10 cellular contexts compared by ENCODE assay signal in the genomic region with DNA sequence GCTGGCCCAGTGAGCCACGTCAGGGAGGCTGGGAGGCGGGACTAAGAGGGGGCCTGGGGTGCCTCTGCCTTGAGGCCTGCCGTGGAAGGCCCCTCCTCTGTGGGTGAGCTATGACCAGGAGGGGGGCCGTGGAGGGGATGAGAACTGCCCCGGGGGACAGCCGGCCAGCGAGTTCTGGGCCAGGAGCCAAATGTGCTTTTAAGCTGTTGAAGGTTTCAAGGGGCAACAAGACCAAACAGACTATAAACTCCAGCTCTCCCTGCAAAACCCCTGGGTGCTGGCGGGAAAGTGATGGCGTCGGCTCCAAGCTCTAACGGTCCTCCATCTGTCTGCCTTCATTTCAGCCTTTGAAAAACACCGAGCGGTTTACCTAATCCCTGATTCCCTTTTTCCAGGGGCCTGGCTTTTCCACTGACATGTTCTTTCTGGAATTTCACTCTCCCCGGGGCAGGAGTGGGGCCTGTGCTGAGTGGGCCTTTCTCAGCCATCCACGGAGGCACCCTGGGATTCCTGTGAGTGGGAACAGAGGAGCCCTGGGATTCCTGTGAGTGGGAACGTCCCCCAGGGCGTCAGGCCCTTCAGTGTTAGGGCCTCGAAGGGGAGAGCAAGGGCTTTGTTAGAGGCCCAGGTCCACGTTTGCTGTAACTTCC.
DNase-seq lines count a peak whose midpoint lies in the region; ATAC-seq, FAIRE-seq and TF ChIP-seq lines count a peak whose summit lies in the region.
"Had no signal": no experiment of that assay in that cellular context is flagged by ENCODE, and none has a peak within 500 bp of the region (broad histone marks: within the 10 kb centered on the region; RNA-seq: fewer than 3 reads in every experiment).

No MANE protein-coding gene starts in this region.

- DNase-seq in AG09309 (ENCODE audit: low read depth) = peak; percentile 21
- peak; percentile 11 for DNase-seq in NCI-H2107 treated with DMSO at 0.1 percent for 48 hours (lab: John Stamatoyannopoulos, UW; ENCODE audit: unreplicated experiment)
- no peak for DNase-seq in NOMO-1 (lab: John Stamatoyannopoulos, UW; ENCODE audit: unreplicated experiment in 2 of 2)
- no peak for DNase-seq in endothelial cell (ENCODE audit: low spot score)
- DNase-seq in activated CD4-positive, alpha-beta T cell treated with anti-CD3 and anti-CD28 coated beads for 1 hour = no peak
- DNase-seq: stimulated activated CD4-positive, alpha-beta T cell treated with anti-CD3 and anti-CD28 coated beads, Interleukin-15, amount 100 ng/mL, for 24 hours had no signal

- peak overlapping the region; percentile 66 for H3K9ac ChIP-seq in muscle layer of colon (ENCODE audit: low read length)

- TF ChIP-seq CTCF in AG09309 (IDR thresholded peaks at IDR 0.05; ENCODE audit: control insufficient read depth, insufficient read depth, low read depth, low read length, missing control alignments) = no peak
- TF ChIP-seq CTCF in endothelial cell (IDR thresholded peaks at IDR 0.05; ENCODE audit: unreplicated experiment) = no peak

- no peaks in the 10 kb centered on the region for H3K9me3 ChIP-seq in muscle layer of colon (ENCODE audit: low read length)

- H3K36me3 Mint-ChIP-seq in endothelial cell (ENCODE audit: low read depth, unreplicated experiment) = peaks cover 4% of the 10 kb centered on the region

- H3K27me3 Mint-ChIP-seq in endothelial cell (ENCODE audit: unreplicated experiment) = peaks cover 2% of the 10 kb centered on the region

- H3K4me3 Mint-ChIP-seq in endothelial cell (ENCODE audit: unreplicated experiment) = no peak overlapping the region
- H3K4me3 Mint-ChIP-seq: dendritic cell treated with granulocyte-macrophage colony-stimulating factor and Interleukin-4, amounts not matched to agents 40 ng/mL and 50 ng/mL, for 4 days had no signal

- ATAC-seq in HG03175 (IDR thresholded peaks at IDR 0.05; ENCODE audit: unreplicated experiment) = no peak

- peak overlapping the region; percentile 95 for H3K27ac ChIP-seq in muscle layer of colon (ENCODE audit: low read depth, low read length)

- H3K4me1 ChIP-seq in muscle layer of colon (ENCODE audit: insufficient read depth, low read length) = peaks cover 91% of the 10 kb centered on the region

- H3K9me3 Mint-ChIP-seq in endothelial cell (ENCODE audit: unreplicated experiment) = no peaks in the 10 kb centered on the region
- H3K9me3 Mint-ChIP-seq: dendritic cell treated with granulocyte-macrophage colony-stimulating factor and Interleukin-4, amounts not matched to agents 40 ng/mL and 50 ng/mL, for 4 days had no signal

- no peaks in the 10 kb centered on the region for H3K4me1 Mint-ChIP-seq in endothelial cell (ENCODE audit: unreplicated experiment)

- H3K27ac Mint-ChIP-seq in endothelial cell (ENCODE audit: unreplicated experiment) = no peak overlapping the region
- H3K27ac Mint-ChIP-seq: dendritic cell treated with granulocyte-macrophage colony-stimulating factor and Interleukin-4, amounts not matched to agents 40 ng/mL and 50 ng/mL, for 4 days had no signal

- H3K27me3 ChIP-seq in muscle layer of colon (ENCODE audit: control insufficient read depth in 1 of 2, insufficient read depth in 2 of 2, low read length in 2 of 2) = no peaks in the 10 kb centered on the region

- FAIRE-seq in endometrium (lab: Jason Lieb, UNC) = peak; percentile 84

- H3K4me3 ChIP-seq in AG09309 (ENCODE audit: control insufficient read depth, low read depth, low read length) (no peak overlapping the region), muscle layer of colon (ENCODE audit: low read depth in 1 of 2, low read length in 2 of 2) (no peak overlapping the region)

- H3K36me3 ChIP-seq in muscle layer of colon (ENCODE audit: insufficient read depth, low read length) = peaks cover 8% of the 10 kb centered on the region

Comparison
In these comparisons a context has a peak if more than half of its experiments do, and no peak if none do; other contexts are left out.
1. DNase-seq: peak in AG09309 (single experiment) and NCI-H2107 treated with DMSO at 0.1 percent for 48 hours (single experiment); none in NOMO-1 (0 of 2), endothelial cell (single experiment) and activated CD4-positive, alpha-beta T cell treated with anti-CD3 and anti-CD28 coated beads for 1 hour (single experiment).